ENCODE assay signal across 13 cellular contexts in the genomic region with DNA sequence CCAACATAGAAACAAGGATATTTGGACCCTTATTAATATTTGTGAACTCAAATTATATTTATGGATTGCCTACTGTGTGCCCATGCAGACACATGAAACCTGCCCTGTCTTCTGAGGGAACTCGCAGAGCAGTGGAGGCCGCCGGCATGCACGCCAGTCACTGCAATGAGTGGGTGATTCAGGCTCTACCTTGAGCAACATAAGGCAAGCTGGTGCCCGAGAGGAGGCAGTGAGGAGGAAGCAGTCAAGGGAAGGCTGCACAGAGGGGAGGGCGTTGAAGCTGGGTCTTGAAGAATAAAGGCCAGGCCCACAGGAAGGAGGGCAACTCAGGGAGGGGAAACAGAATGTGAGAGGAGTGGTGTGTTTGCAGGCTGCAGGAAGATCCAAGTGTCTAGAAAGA. TPM values are rescaled to one million over a fixed set of nuclear protein-coding genes. Genes with fewer than 3 reads are reported as not detected.
DNase-seq lines count a peak whose midpoint lies in the region; ATAC-seq and TF ChIP-seq lines count a peak whose summit lies in the region.
"Had no signal": no experiment of that assay in that cellular context is flagged by ENCODE, and none has a peak within 500 bp of the region (broad histone marks: within the 10 kb centered on the region; RNA-seq: fewer than 3 reads in every experiment).

No MANE protein-coding gene starts in this region.

- H3K27ac Mint-ChIP-seq in activated T-helper 17 cell treated with anti-CD3 and anti-CD28 coated beads, Interleukin-2, amount 50 U/mL, for 72 hours = no peak overlapping the region
- H3K27ac Mint-ChIP-seq in T-helper 2 cell treated with Interferon-gamma antibody and Interleukin-4, amounts not matched to agents 5 μg/mL and 100 μg/mL, for 36 hours = no peak overlapping the region
- H3K27ac Mint-ChIP-seq: activated B cell treated with CpG ODN at 0.5 μM for 24 hours had no signal

- TF ChIP-seq CTCF in PC-3 (conservative IDR thresholded peaks at IDR 0.05; ENCODE audit: low read depth, low read length) = no peak

- no peak for ATAC-seq in activated T-helper 17 cell treated with anti-CD3 and anti-CD28 coated beads, Interleukin-2, amount 50 U/mL, for 72 hours (replicated peaks)
- ATAC-seq in PC-3 = no peak

- CTCF ChIA-PET in PC-3 (lab: Charles Lee) = no interaction called here

- in situ Hi-C loops in GM23248 (cut with MboI) = no loop called here

- intact Hi-C loops in PC-3 (cut with micrococcal nuclease) = no loop called here

- H3F3A ChIP-seq in GM23248 (ENCODE audit: insufficient read depth) (peaks cover 18% of the 10 kb centered on the region), PC-3 (ENCODE audit: low read length, unreplicated experiment) (no peaks in the 10 kb centered on the region)

- 81 to 90% methylated on average over 6 of the region's 6 CpGs for WGBS in GM23248 (ENCODE audit: low coverage in 1 of 2, low lambda C conversion rate in 2 of 2, missing lambda C conversion rate in 2 of 2), 2 experiments
- WGBS in mesodermal cell (ENCODE audit: insufficient coverage in 2 of 2), 2 experiments = 62 to 71% methylated on average over 6 of the region's 6 CpGs

- H2AFZ ChIP-seq in GM23248 (0 out of 2 replicates have a peak overlapping the region, but pooled peaks have one; percentile 8), PC-3 (ENCODE audit: low read length) (no peak overlapping the region)

- DNase-seq in GM23248 (peak; percentile 31), NCI-H69 (lab: John Stamatoyannopoulos, UW) (peak; percentile 14), PC-3 (no peak), NCI-H1092 (lab: John Stamatoyannopoulos, UW) (no peak)
- no peak for DNase-seq in T-helper 2 cell treated with Interferon-gamma antibody and Interleukin-4, amounts not matched to agents 5 μg/mL and 100 μg/mL, for 36 hours (ENCODE audit: low spot score)
- DNase-seq: activated B cell treated with CpG ODN at 0.5 μM for 24 hours; activated effector memory CD4-positive, alpha-beta T cell treated with anti-CD3 and anti-CD28 coated beads, Interleukin-2, amount 50 U/mL, for 16 hours; Caco-2; central memory CD4-positive, alpha-beta T cell; naive B cell; sigmoid colon had no signal

- BruUV-seq in PC-3 (replicated peaks; lab: Mats Ljungman, UMichigan) = no TSS peak

- H3K4me1 ChIP-seq in GM23248 (ENCODE audit: insufficient read depth) (peaks cover 29% of the 10 kb centered on the region), mesodermal cell (ENCODE audit: control insufficient read depth, insufficient read depth, low read length, poor library complexity, severe bottlenecking) (peaks cover 15% of the 10 kb centered on the region), PC-3 (ENCODE audit: insufficient read depth, low read length) (0 out of 2 replicates have a peak, but pooled peaks cover 7% of the 10 kb centered on the region)

- H3K79me2 ChIP-seq in GM23248 (ENCODE audit: insufficient read depth) (no peaks in the 10 kb centered on the region), PC-3 (ENCODE audit: low read length) (no peaks in the 10 kb centered on the region)

- H3K36me3 Mint-ChIP-seq in activated T-helper 17 cell treated with anti-CD3 and anti-CD28 coated beads, Interleukin-2, amount 50 U/mL, for 72 hours (ENCODE audit: low read depth) = no peaks in the 10 kb centered on the region
- no peaks in the 10 kb centered on the region for H3K36me3 Mint-ChIP-seq in T-helper 2 cell treated with Interferon-gamma antibody and Interleukin-4, amounts not matched to agents 5 μg/mL and 100 μg/mL, for 36 hours (ENCODE audit: low read depth)
- H3K36me3 Mint-ChIP-seq: naive B cell had no signal

- H3K9me2 ChIP-seq in GM23248 (ENCODE audit: insufficient read depth) (no peaks in the 10 kb centered on the region), PC-3 (replicated peaks; ENCODE audit: low read length) (no peaks in the 10 kb centered on the region)

- peak overlapping the region; percentile 6 for H3K4me3 Mint-ChIP-seq in activated T-helper 17 cell treated with anti-CD3 and anti-CD28 coated beads, Interleukin-2, amount 50 U/mL, for 72 hours
- H3K4me3 Mint-ChIP-seq in T-helper 2 cell treated with Interferon-gamma antibody and Interleukin-4, amounts not matched to agents 5 μg/mL and 100 μg/mL, for 36 hours = no peak overlapping the region
- H3K4me3 Mint-ChIP-seq: activated B cell treated with CpG ODN at 0.5 μM for 24 hours, naive B cell had no signal

- POLR2A ChIA-PET in PC-3 (lab: Charles Lee; ENCODE audit: unreplicated experiment) = no interaction called here

- peaks cover 12% of the 10 kb centered on the region for H3K27me3 Mint-ChIP-seq in activated T-helper 17 cell treated with anti-CD3 and anti-CD28 coated beads, Interleukin-2, amount 50 U/mL, for 72 hours
- H3K27me3 Mint-ChIP-seq in T-helper 2 cell treated with Interferon-gamma antibody and Interleukin-4, amounts not matched to agents 5 μg/mL and 100 μg/mL, for 36 hours (ENCODE audit: low read depth) = peaks cover 11% of the 10 kb centered on the region

- H3K27me3 ChIP-seq in GM23248 (replicated peaks; ENCODE audit: insufficient read depth) (no peaks in the 10 kb centered on the region), PC-3 (ENCODE audit: low read length) (no peaks in the 10 kb centered on the region)
- H3K27me3 ChIP-seq: sigmoid colon had no signal

- H3K4me1 Mint-ChIP-seq in activated T-helper 17 cell treated with anti-CD3 and anti-CD28 coated beads, Interleukin-2, amount 50 U/mL, for 72 hours = peaks cover 5% of the 10 kb centered on the region
- H3K4me1 Mint-ChIP-seq in T-helper 2 cell treated with Interferon-gamma antibody and Interleukin-4, amounts not matched to agents 5 μg/mL and 100 μg/mL, for 36 hours (ENCODE audit: low read depth) = peaks cover 9% of the 10 kb centered on the region

- H3K9me3 ChIP-seq in GM23248 (ENCODE audit: low read depth) (no peaks in the 10 kb centered on the region), mesodermal cell (ENCODE audit: control insufficient read depth, low read length) (no peaks in the 10 kb centered on the region), PC-3 (ENCODE audit: low read length) (no peaks in the 10 kb centered on the region)
- H3K9me3 ChIP-seq: Caco-2, sigmoid colon had no signal

- H3K36me3 ChIP-seq in GM23248 (ENCODE audit: low read depth) = no peaks in the 10 kb centered on the region
- H3K36me3 ChIP-seq in mesodermal cell (ENCODE audit: control insufficient read depth, insufficient read depth, low read length) = no peaks in the 10 kb centered on the region
- no peaks in the 10 kb centered on the region for H3K36me3 ChIP-seq in PC-3 (ENCODE audit: low read depth, low read length)
- H3K36me3 ChIP-seq: sigmoid colon had no signal

- no peak overlapping the region for H3K4me3 ChIP-seq in GM23248
- H3K4me3 ChIP-seq in mesodermal cell (ENCODE audit: extremely low read depth, insufficient read depth, low read length, poor library complexity, severe bottlenecking) = no peak overlapping the region
- H3K4me3 ChIP-seq in PC-3 (ENCODE audit: low read length) = no peak overlapping the region
- H3K4me3 ChIP-seq: sigmoid colon had no signal

- H3K4me2 ChIP-seq in GM23248 (ENCODE audit: unreplicated experiment) (no peak overlapping the region), PC-3 (ENCODE audit: low read length) (no peak overlapping the region)

- H4K20me1 ChIP-seq in GM23248 (ENCODE audit: insufficient read depth) (no peaks in the 10 kb centered on the region), PC-3 (ENCODE audit: low read length) (no peaks in the 10 kb centered on the region)

- peak overlapping the region; percentile 62; the same call in 1 of the 2 replicates for H3K27ac ChIP-seq in GM23248
- peak overlapping the region; percentile 45 for H3K27ac ChIP-seq in mesodermal cell (ENCODE audit: low read depth, low read length, severe bottlenecking)
- H3K27ac ChIP-seq in PC-3 (ENCODE audit: low read length) = no peak overlapping the region
- H3K27ac ChIP-seq: sigmoid colon had no signal

- no peak overlapping the region for H3K9ac ChIP-seq in GM23248
- no peak overlapping the region for H3K9ac ChIP-seq in PC-3 (ENCODE audit: low read length)

- H3K9me3 Mint-ChIP-seq in activated T-helper 17 cell treated with anti-CD3 and anti-CD28 coated beads, Interleukin-2, amount 50 U/mL, for 72 hours = no peaks in the 10 kb centered on the region
- H3K9me3 Mint-ChIP-seq in T-helper 2 cell treated with Interferon-gamma antibody and Interleukin-4, amounts not matched to agents 5 μg/mL and 100 μg/mL, for 36 hours = no peaks in the 10 kb centered on the region
- H3K9me3 Mint-ChIP-seq: activated B cell treated with CpG ODN at 0.5 μM for 24 hours had no signal

RNA-seq across cellular contexts. Expression of gene PPEF2, which starts 52.8 kb away (rescaled TPM):
- not detected in 2 replicates for total RNA-seq in GM23248 (2014; rRNA removed; shearing (Covaris generic))
- not detected in 2 replicates for polyA plus RNA-seq in GM23248 (2016; fragmentation: Nextera tagmentation; extraction: Ambion mirVana)
- under 1 TPM in 1 of 2 donors, not detected in 1; 0.24 TPM for total RNA-seq in activated T-helper 17 cell treated with anti-CD3 and anti-CD28 coated beads, Interleukin-2, amount 50 U/mL, for 72 hours
- not detected for polyA plus RNA-seq in mesodermal cell (2013, experiment 1 of 2)
- not detected for polyA plus RNA-seq in mesodermal cell (2013, experiment 2 of 2)
- 0.04 TPM in 1 of 2 replicates, not detected in the other for total RNA-seq in PC-3 (2014; rRNA removed)
- total RNA-seq: Caco-2 had no signal

Comparison
In these comparisons a context has a peak if more than half of its experiments do, and no peak if none do; other contexts are left out.
1. DNase-seq: peak in GM23248 (single experiment) and NCI-H69 (single experiment); none in PC-3 (single experiment), NCI-H1092 (single experiment) and T-helper 2 cell treated with Interferon-gamma antibody and Interleukin-4, amounts not matched to agents 5 μg/mL and 100 μg/mL, for 36 hours (single experiment).